Comparison of ENCODE assay signal across 15 cellular contexts in genomic region chr2:67465623-67466022, GRCh38.
"Had no signal": no experiment of that assay in that cellular context is flagged by ENCODE, and none has a peak within 500 bp of the region (broad histone marks: within the 10 kb centered on the region; RNA-seq: fewer than 3 reads in every experiment).

No MANE protein-coding gene starts in this region.

- H3K79me2 ChIP-seq: hepatocyte had no signal

- H3K27me3 ChIP-seq: hepatocyte had no signal

- FAIRE-seq: kidney had no signal

- H3K4me2 ChIP-seq: hepatocyte had no signal

- DNase-seq: activated CD4-positive, alpha-beta T cell treated with anti-CD3 and anti-CD28 coated beads, Interleukin-2, amount 50 U/mL, for 48 hours; activated CD4-positive, CD25-positive, alpha-beta regulatory T cell treated with anti-CD3 and anti-CD28 coated beads, Interleukin-2, amount 50 U/mL, for 72 hours; activated CD8-positive, alpha-beta memory T cell treated with anti-CD3 and anti-CD28 coated beads, Interleukin-2, amount 10 ng/mL, durations not matched to agents 7 days and 5 days; activated effector memory CD4-positive, alpha-beta T cell treated with Interleukin-2 at 50 U/mL for 16 hours; activated T-cell treated with anti-CD3 and anti-CD28 coated beads, Interleukin-2, amount 50 U/mL, for 24 hours; amygdala; cortex of kidney; effector CD8-positive, alpha-beta T cell; kidney; left ventricle myocardium superior; mesenchymal stem cell; stimulated activated CD4-positive, alpha-beta T cell treated with anti-CD3 and anti-CD28 coated beads, Interleukin-4, amount 100 ng/mL, for 24 hours had no signal

- H3K27ac ChIP-seq: hepatocyte had no signal

- H3K4me3 ChIP-seq: hepatocyte had no signal

- H2AFZ ChIP-seq: hepatocyte had no signal

- ATAC-seq: activated CD8-positive, alpha-beta memory T cell treated with anti-CD3 and anti-CD28 coated beads, Interleukin-2, amount 10 ng/mL, durations not matched to agents 7 days and 5 days; activated naive CD4-positive, alpha-beta T cell treated with anti-CD3 and anti-CD28 coated beads, Interleukin-2, amount 50 U/mL, for 72 hours; left ventricle myocardium superior; sciatic nerve had no signal
